Comparison of ENCODE assay signal across 8 cellular contexts in genomic region chr12:53996188-53996885, GRCh38. TPM values are rescaled to one million over a fixed set of nuclear protein-coding genes. Genes with fewer than 3 reads are reported as not detected.
A peak's percentile ranks its signal among the peaks of the same experiment; 100 is the strongest.
DNase-seq lines count a peak whose midpoint lies in the region; ATAC-seq and TF ChIP-seq lines count a peak whose summit lies in the region.

No MANE protein-coding gene starts in this region.

- 34% methylated on average over 14 of the region's 19 CpGs for WGBS in mesenchymal stem cell
- 27 to 30% methylated on average over 19 of the region's 19 CpGs for WGBS in thyroid gland, 2 donors

- no peak for DNase-seq in stimulated activated naive CD8-positive, alpha-beta T cell treated with anti-CD3 and anti-CD28 coated beads, Interleukin-15, Interleukin-2, amounts not matched to agents 100 U/mL and 50 U/mL, for 24 hours
- no peak for DNase-seq in adipocyte (ENCODE audit: low read depth)
- DNase-seq in mesenchymal stem cell: no peak
- no peak for DNase-seq in vagina (ENCODE audit: extremely low spot score in 2 of 2)
- DNase-seq in thyroid gland: no peak
- DNase-seq in posterior vena cava (ENCODE audit: low spot score): no peak

- H3K36me3 ChIP-seq in adipocyte (ENCODE audit: control insufficient read depth, insufficient read depth, low read length, severe bottlenecking): no peaks in the 10 kb centered on the region
- H3K36me3 ChIP-seq in mesenchymal stem cell (ENCODE audit: control insufficient read depth in 1 of 2, insufficient read depth in 2 of 2, low read depth in 1 of 2, low read length in 2 of 2): no peaks in the 10 kb centered on the region
- no peaks in the 10 kb centered on the region for H3K36me3 ChIP-seq in vagina
- H3K36me3 ChIP-seq in thyroid gland: no peaks in the 10 kb centered on the region

- H3K4ac ChIP-seq in mesenchymal stem cell (ENCODE audit: low read depth in 1 of 2, low read length in 2 of 2): peak overlapping the region in 1 of 2 experiments; percentile 5

- H3K9me3 ChIP-seq in adipocyte (ENCODE audit: control insufficient read depth, low read length): no peaks in the 10 kb centered on the region
- no peaks in the 10 kb centered on the region for H3K9me3 ChIP-seq in mesenchymal stem cell (ENCODE audit: control insufficient read depth, low read length)
- no peaks in the 10 kb centered on the region for H3K9me3 ChIP-seq in vagina
- no peaks in the 10 kb centered on the region for H3K9me3 ChIP-seq in thyroid gland

- H2BK12ac ChIP-seq in mesenchymal stem cell (ENCODE audit: low read length in 2 of 2): peak overlapping the region in 1 of 2 experiments; percentile 15

- peak overlapping the region; percentile 76 for H3K4me3 Mint-ChIP-seq in stimulated activated naive CD8-positive, alpha-beta T cell treated with anti-CD3 and anti-CD28 coated beads, Interleukin-15, Interleukin-2, amounts not matched to agents 100 ng/mL and 50 ng/mL, for 24 hours

- no peak overlapping the region for H3K23ac ChIP-seq in mesenchymal stem cell (ENCODE audit: low read length in 2 of 2)

- H3K4me3 ChIP-seq in adipocyte (ENCODE audit: low read length) (peak overlapping the region; percentile 94), mesenchymal stem cell (ENCODE audit: insufficient read depth in 1 of 2, low read depth in 1 of 2, low read length in 2 of 2) (peak overlapping the region; percentile 63 to 87), vagina (peak overlapping the region; percentile 43 to 51), thyroid gland (replicated peaks in 1 of 3) (peak overlapping the region in 1 of 3 donors; percentile 27)

- no peak overlapping the region for H3K18ac ChIP-seq in mesenchymal stem cell (ENCODE audit: low read depth in 1 of 2, low read length in 2 of 2)

- H3K4me1 Mint-ChIP-seq in stimulated activated naive CD8-positive, alpha-beta T cell treated with anti-CD3 and anti-CD28 coated beads, Interleukin-15, Interleukin-2, amounts not matched to agents 100 ng/mL and 50 ng/mL, for 24 hours (ENCODE audit: low read depth): peaks cover 36% of the 10 kb centered on the region

- peak overlapping the region; percentile 64 for H3K4me2 ChIP-seq in mesenchymal stem cell (ENCODE audit: low read length, poor library complexity, severe bottlenecking)

- no peak overlapping the region for H3K14ac ChIP-seq in mesenchymal stem cell (ENCODE audit: low read length in 2 of 2)

- TF ChIP-seq POLR2A in vagina (IDR thresholded peaks at IDR 0.05) (no peak), thyroid gland (IDR thresholded peaks at IDR 0.05) (no peak)

- no peak overlapping the region for H4K91ac ChIP-seq in mesenchymal stem cell (ENCODE audit: low read length)

- no peaks in the 10 kb centered on the region for H3K9me3 Mint-ChIP-seq in stimulated activated naive CD8-positive, alpha-beta T cell treated with anti-CD3 and anti-CD28 coated beads, Interleukin-15, Interleukin-2, amounts not matched to agents 100 ng/mL and 50 ng/mL, for 24 hours

- no peak overlapping the region for H3K27ac Mint-ChIP-seq in stimulated activated naive CD8-positive, alpha-beta T cell treated with anti-CD3 and anti-CD28 coated beads, Interleukin-15, Interleukin-2, amounts not matched to agents 100 ng/mL and 50 ng/mL, for 24 hours

- H2BK15ac ChIP-seq in mesenchymal stem cell (ENCODE audit: low read depth, poor library complexity, severe bottlenecking): no peak overlapping the region

- peak overlapping the region; percentile 73 for H2BK5ac ChIP-seq in mesenchymal stem cell (ENCODE audit: low read depth, low read length, poor library complexity, severe bottlenecking)

- no peak overlapping the region for H2BK120ac ChIP-seq in mesenchymal stem cell (ENCODE audit: low read depth, low read length)

- H3K79me1 ChIP-seq in mesenchymal stem cell (replicated peaks; ENCODE audit: low read length, poor library complexity, severe bottlenecking): no peaks in the 10 kb centered on the region

- H3K9ac ChIP-seq in adipocyte (ENCODE audit: low read length): peak overlapping the region; percentile 96
- H3K9ac ChIP-seq in mesenchymal stem cell (ENCODE audit: low read length): peak overlapping the region; percentile 98

- H3K27me3 ChIP-seq in adipocyte (replicated peaks; ENCODE audit: control insufficient read depth, insufficient read depth, low read length) (no peaks in the 10 kb centered on the region), mesenchymal stem cell (ENCODE audit: control insufficient read depth in 1 of 2, insufficient read depth in 1 of 2, low read length in 2 of 2) (peaks cover 0 to 4% of the 10 kb centered on the region in 2 experiments), vagina (peaks cover 59% of the 10 kb centered on the region), thyroid gland (peaks cover 91% of the 10 kb centered on the region)

- peak overlapping the region; percentile 63 for H2AK5ac ChIP-seq in mesenchymal stem cell (ENCODE audit: low read length, severe bottlenecking)

- peak overlapping the region; percentile 83 for H3K27ac ChIP-seq in mesenchymal stem cell (ENCODE audit: low read length, poor library complexity, severe bottlenecking)
- H3K27ac ChIP-seq in vagina: no peak overlapping the region
- H3K27ac ChIP-seq in thyroid gland: no peak overlapping the region

- H3K27me3 Mint-ChIP-seq in stimulated activated naive CD8-positive, alpha-beta T cell treated with anti-CD3 and anti-CD28 coated beads, Interleukin-15, Interleukin-2, amounts not matched to agents 100 ng/mL and 50 ng/mL, for 24 hours: peaks cover 90% of the 10 kb centered on the region

- no peak overlapping the region for H2AFZ ChIP-seq in mesenchymal stem cell (ENCODE audit: low read depth, low read length)

- TF ChIP-seq CTCF in vagina (IDR thresholded peaks at IDR 0.05) (no peak), thyroid gland (IDR thresholded peaks at IDR 0.05) (no peak)

- H3K4me1 ChIP-seq in adipocyte (ENCODE audit: control insufficient read depth, insufficient read depth, low read length): peaks cover 59% of the 10 kb centered on the region
- peaks cover 26% of the 10 kb centered on the region for H3K4me1 ChIP-seq in mesenchymal stem cell (ENCODE audit: control insufficient read depth, insufficient read depth, low read depth, low read length)
- H3K4me1 ChIP-seq in vagina: peaks cover 39% of the 10 kb centered on the region
- H3K4me1 ChIP-seq in thyroid gland: peaks cover 11 to 42% of the 10 kb centered on the region in 2 donors

- H3K36me3 Mint-ChIP-seq in stimulated activated naive CD8-positive, alpha-beta T cell treated with anti-CD3 and anti-CD28 coated beads, Interleukin-15, Interleukin-2, amounts not matched to agents 100 ng/mL and 50 ng/mL, for 24 hours (ENCODE audit: low read depth): no peaks in the 10 kb centered on the region

- intact Hi-C loops in vagina (cut with DNase I): no loop called here
- intact Hi-C loops in thyroid gland (cut with DNase I): no loop called here
- intact Hi-C loops in posterior vena cava (cut with DNase I): no loop called here

- H4K8ac ChIP-seq in mesenchymal stem cell (ENCODE audit: low read length): peak overlapping the region; percentile 63

- no peak for ATAC-seq in stimulated activated naive CD8-positive, alpha-beta T cell treated with anti-CD3 and anti-CD28 coated beads, Interleukin-15, Interleukin-2, amounts not matched to agents 100 U/mL and 50 U/mL, for 24 hours
- ATAC-seq in HG02973 (IDR thresholded peaks at IDR 0.05; ENCODE audit: unreplicated experiment): no peak

RNA-seq across cellular contexts. Expression of gene HOXC9, which starts 3.6 kb away (rescaled TPM):
- 18.0 TPM for polyA plus RNA-seq in mesenchymal stem cell (2013, experiment 1 of 2)
- 18.5 TPM for polyA plus RNA-seq in mesenchymal stem cell (2013, experiment 2 of 2)
- total RNA-seq in vagina: not detected
- total RNA-seq in thyroid gland: under 1 TPM in 2 of 4 donors, not detected in 2; 0.22 to 0.27 TPM
- total RNA-seq in posterior vena cava: 10 to 100 TPM in 1 of 2 donors, 1 to 10 TPM in 1; 7.0 to 12.0 TPM

RNA-seq across cellular contexts. Expression of gene HOXC10, which starts 11.4 kb away (rescaled TPM):
- 8.9 TPM for polyA plus RNA-seq in mesenchymal stem cell (2013, experiment 1 of 2)
- 9.4 TPM for polyA plus RNA-seq in mesenchymal stem cell (2013, experiment 2 of 2)
- not detected for total RNA-seq in vagina
- total RNA-seq in thyroid gland: not detected
- total RNA-seq in posterior vena cava: 10 to 100 TPM; 27.9 to 35.5 TPM

RNA-seq across cellular contexts. Expression of gene HOXC8, which starts 12.4 kb away (rescaled TPM):
- polyA plus RNA-seq in mesenchymal stem cell (2013, experiment 1 of 2): 66.4 TPM
- polyA plus RNA-seq in mesenchymal stem cell (2013, experiment 2 of 2): 67.1 TPM
- total RNA-seq in vagina (not detected), thyroid gland (not detected), posterior vena cava (10 to 100 TPM; 13.5 to 22.4 TPM)

RNA-seq across cellular contexts. Expression of gene HOTAIR, which starts 21.6 kb away (rescaled TPM):
- 2.4 TPM for polyA plus RNA-seq in mesenchymal stem cell (2013, experiment 1 of 2)
- 1.7 TPM for polyA plus RNA-seq in mesenchymal stem cell (2013, experiment 2 of 2)
- total RNA-seq in vagina (not detected), thyroid gland (not detected), posterior vena cava (1 to 10 TPM; 2.0 to 4.8 TPM)

RNA-seq across cellular contexts. Expression of gene HOXC11, which starts 23.4 kb away (rescaled TPM):
- 1.1 TPM for polyA plus RNA-seq in mesenchymal stem cell (2013, experiment 1 of 2)
- polyA plus RNA-seq in mesenchymal stem cell (2013, experiment 2 of 2): 0.97 TPM
- not detected for total RNA-seq in vagina
- not detected for total RNA-seq in thyroid gland
- 1 to 10 TPM; 1.3 to 4.2 TPM for total RNA-seq in posterior vena cava

Comparison
In these comparisons a context has a peak if more than half of its experiments do, and no peak if none do; other contexts are left out.
1. RNA of gene HOXC10, which starts 11.4 kb away (total RNA-seq): 27.9 to 35.5 TPM in posterior vena cava; not detected in vagina (single experiment) and not detected in thyroid gland; every median in the first group is over 10 times any median in the second.
2. RNA of gene HOXC8, which starts 12.4 kb away (total RNA-seq): 13.5 to 22.4 TPM in posterior vena cava; not detected in vagina (single experiment) and not detected in thyroid gland; every median in the first group is over 10 times any median in the second.